ENCODE assay signal across 10 cellular contexts in genomic region chr3:113212845-113213375, GRCh38. TPM values are rescaled to one million over a fixed set of nuclear protein-coding genes. Genes with fewer than 3 reads are reported as not detected.
DNase-seq lines count a peak whose midpoint lies in the region; ATAC-seq, FAIRE-seq and TF ChIP-seq lines count a peak whose summit lies in the region.
"Had no signal": no experiment of that assay in that cellular context is flagged by ENCODE, and none has a peak within 500 bp of the region (broad histone marks: within the 10 kb centered on the region; RNA-seq: fewer than 3 reads in every experiment).

No MANE protein-coding gene starts in this region.

- peaks cover 12% of the 10 kb centered on the region for H3K4me1 ChIP-seq in HepG2 (ENCODE audit: insufficient read depth, low read length)
- H3K4me1 ChIP-seq in right lobe of liver, result peaks cover 0 to 5% (median 0%) of the 10 kb centered on the region in 4 donors
- no peaks in the 10 kb centered on the region for H3K4me1 ChIP-seq in naive thymus-derived CD4-positive, alpha-beta T cell (ENCODE audit: control insufficient read depth in 2 of 2, insufficient read depth in 2 of 2, low read length in 2 of 2)

- H4K20me1 ChIP-seq in HepG2 (ENCODE audit: insufficient read depth, low read length), result no peaks in the 10 kb centered on the region

- ATAC-seq in HepG2 (no peak), right lobe of liver (no peak), HG03025 (IDR thresholded peaks at IDR 0.05; ENCODE audit: low FRiP score, unreplicated experiment) (no peak)
- no peak for ATAC-seq in naive thymus-derived CD4-positive, alpha-beta T cell

- H3K36me3 ChIP-seq in HepG2 (replicated peaks in 1 of 2; ENCODE audit: control insufficient read depth in 1 of 2, insufficient read depth in 2 of 2, low read length in 2 of 2), result no peaks in the 10 kb centered on the region
- no peaks in the 10 kb centered on the region for H3K36me3 ChIP-seq in right lobe of liver
- no peaks in the 10 kb centered on the region for H3K36me3 ChIP-seq in naive thymus-derived CD4-positive, alpha-beta T cell (ENCODE audit: control insufficient read depth in 2 of 3, insufficient read depth in 3 of 3, low read length in 3 of 3)

- DNase-seq in HepG2 (ENCODE audit: low spot score) (no peak), right lobe of liver (no peak), ecto neural progenitor cell (ENCODE audit: low spot score) (peak; percentile 39), globus pallidus (ENCODE audit: low spot score) (no peak), NCI-H748 treated with DMSO at 0.1 percent for 48 hours (lab: John Stamatoyannopoulos, UW) (no peak), HPDE6-E6E7 (ENCODE audit: extremely low spot score) (no peak)
- no peak for DNase-seq in naive thymus-derived CD4-positive, alpha-beta T cell
- DNase-seq: DND-41; stimulated activated naive CD4-positive, alpha-beta T cell had no signal

- TF ChIP-seq CTCF in HepG2 (CRISPR knock-in tag; IDR thresholded peaks at IDR 0.05) (no peak), right lobe of liver (IDR thresholded peaks at IDR 0.05) (no peak)

- peaks cover 6 to 19% (median 13%) of the 10 kb centered on the region in 7 donors for H3K4me1 Mint-ChIP-seq in naive thymus-derived CD4-positive, alpha-beta T cell

- POLR2A ChIA-PET in HepG2 (lab: Yijun Ruan, JAX), result no interaction called here
- POLR2A ChIA-PET in naive thymus-derived CD4-positive, alpha-beta T cell (lab: Charles Lee), result no interaction called here

- in situ Hi-C loops in HepG2 (cut with HindIII; ENCODE audit: extremely low pct_ligation_motif_present, low pct_unique_long_range_greater_than_20kb), result no loop called here

- H3K79me2 ChIP-seq in HepG2 (ENCODE audit: insufficient read depth, low read length), result no peaks in the 10 kb centered on the region

- no peak overlapping the region for H3K9ac ChIP-seq in HepG2 (ENCODE audit: insufficient read depth, low read depth, low read length)

- peaks cover 11 to 58% of the 10 kb centered on the region in 2 experiments for H3K27me3 ChIP-seq in HepG2 (ENCODE audit: control insufficient read depth in 1 of 2, insufficient read depth in 2 of 2, low read length in 2 of 2)
- no peaks in the 10 kb centered on the region for H3K27me3 ChIP-seq in right lobe of liver
- peaks cover 0 to 4% of the 10 kb centered on the region in 2 donors for H3K27me3 ChIP-seq in naive thymus-derived CD4-positive, alpha-beta T cell (ENCODE audit: control insufficient read depth in 2 of 2, insufficient read depth in 2 of 2, low read length in 2 of 2)

- no peak overlapping the region for H2AFZ ChIP-seq in HepG2 (ENCODE audit: low read length)

- no peak overlapping the region; a peak in 1 of 6 replicates for H3K4me3 ChIP-seq in HepG2 (replicated peaks in 1 of 3; ENCODE audit: insufficient read depth in 1 of 3, low read depth in 2 of 3, low read length in 3 of 3)
- no peak overlapping the region for H3K4me3 ChIP-seq in right lobe of liver
- no peak overlapping the region for H3K4me3 ChIP-seq in naive thymus-derived CD4-positive, alpha-beta T cell (ENCODE audit: low read length)

- no peak for TF ChIP-seq EP300 in HepG2 (IDR thresholded peaks at IDR 0.05; ENCODE audit: low read depth in 2 of 2, low read length in 2 of 2)
- TF ChIP-seq EP300 in HepG2 (CRISPR knock-in tag; IDR thresholded peaks at IDR 0.05; ENCODE audit: borderline replicate concordance), result no peak

- H3K27me3 Mint-ChIP-seq in naive thymus-derived CD4-positive, alpha-beta T cell, result peaks cover 60 to 85% (median 72%) of the 10 kb centered on the region in 5 donors

- no peaks in the 10 kb centered on the region for H3K9me3 ChIP-seq in HepG2 (ENCODE audit: low read length)
- no peaks in the 10 kb centered on the region for H3K9me3 ChIP-seq in right lobe of liver
- H3K9me3 ChIP-seq in naive thymus-derived CD4-positive, alpha-beta T cell (ENCODE audit: control insufficient read depth in 2 of 3, low read length in 3 of 3), result no peaks in the 10 kb centered on the region

- no peak for TF ChIP-seq RAD21 in HepG2 (CRISPR knock-in tag; IDR thresholded peaks at IDR 0.05)

- H3K9me3 Mint-ChIP-seq in naive thymus-derived CD4-positive, alpha-beta T cell, result no peaks in the 10 kb centered on the region

- WGBS in HepG2 (ENCODE audit: low lambda C conversion rate), result 4% methylated on average over 4 of the region's 4 CpGs
- 25% methylated on average over 3 of the region's 4 CpGs for WGBS in right lobe of liver (ENCODE audit: insufficient coverage, low coverage, low lambda C conversion rate, missing lambda C conversion rate)

- peak overlapping the region; percentile 59; the same call in 1 of the 2 replicates for H3K4me2 ChIP-seq in HepG2 (ENCODE audit: low read depth, low read length)

- H3K27ac ChIP-seq in HepG2 (ENCODE audit: extremely low read length, insufficient read depth, low read length) (no peak overlapping the region), right lobe of liver (no peak overlapping the region)
- no peak overlapping the region for H3K27ac ChIP-seq in naive thymus-derived CD4-positive, alpha-beta T cell (ENCODE audit: low read depth, low read length)

- H3K27ac Mint-ChIP-seq in naive thymus-derived CD4-positive, alpha-beta T cell, result peak overlapping the region in 1 of 9 donors; percentile 16

- BruUV-seq in HepG2 (replicated peaks; lab: Mats Ljungman, UMichigan), result no TSS peak

- intact Hi-C loops in HepG2 (cut with micrococcal nuclease; ENCODE audit: unreplicated experiment), result no loop called here
- intact Hi-C loops in right lobe of liver (cut with DNase I), result no loop called here
- intact Hi-C loops in naive thymus-derived CD4-positive, alpha-beta T cell (cut with micrococcal nuclease), result loop anchor here in 1 of 2 donors (5.0 kb wide), 1 partner anchor 161 kb away; no protein-coding TSS in a partner anchor

- CTCF ChIA-PET in HepG2 (lab: Yijun Ruan, JAX; ENCODE audit: low intra/inter-chr PET ratio, low total read pairs), result no interaction called here
- CTCF ChIA-PET in naive thymus-derived CD4-positive, alpha-beta T cell (lab: Charles Lee), result no interaction called here

- TF ChIP-seq POLR2A in HepG2 (IDR thresholded peaks at IDR 0.05; ENCODE audit: insufficient read depth in 1 of 2, low read depth in 2 of 2, low read length in 2 of 2), result no peak
- TF ChIP-seq POLR2A in right lobe of liver (IDR thresholded peaks at IDR 0.05), result no peak

- peaks cover 0 to 4% (median 0%) of the 10 kb centered on the region in 5 donors for H3K36me3 Mint-ChIP-seq in naive thymus-derived CD4-positive, alpha-beta T cell

- FAIRE-seq in HepG2 (lab: Jason Lieb, UNC), result no peak

- H3K4me3 Mint-ChIP-seq in naive thymus-derived CD4-positive, alpha-beta T cell, result peak overlapping the region in 8 of 10 donors; percentile 10 to 83 (median 58)

TF ChIP-seq in HepG2, 621 proteins besides CTCF, POLR2A, EP300 and RAD21:
- no peak for TF ChIP-seq TAF1 (CRISPR knock-in tag; IDR thresholded peaks at IDR 0.05)
- TF ChIP-seq FOXM1 (CRISPR knock-in tag; IDR thresholded peaks at IDR 0.05), result no peak
- no peak for TF ChIP-seq ZNF841 (CRISPR knock-in tag; IDR thresholded peaks at IDR 0.05; ENCODE audit: borderline replicate concordance)
- TF ChIP-seq EED (CRISPR knock-in tag; IDR thresholded peaks at IDR 0.05), result 0 out of 2 replicates have a peak, but pooled peaks have one; percentile 0
- no peak for TF ChIP-seq NR1H2 (CRISPR knock-in tag; IDR thresholded peaks at IDR 0.05; ENCODE audit: borderline replicate concordance, low read depth)

RNA-seq across cellular contexts. Expression of gene BOC, which starts 1.6 kb away (rescaled TPM):
- not detected in 2 replicates for total RNA-seq in HepG2 (2016; rRNA removed; fragmentation: Illumina TruSeq; extraction: Trizol)
- not detected in 2 replicates for total RNA-seq in HepG2 (2016; cell fraction: cytosol; rRNA removed; fragmentation: Illumina TruSeq; extraction: Trizol; ENCODE audit: low read depth)
- not detected in 2 replicates for total RNA-seq in HepG2 (2016; cell fraction: insoluble cytoplasmic fraction; rRNA removed; fragmentation: Illumina TruSeq; extraction: Trizol)
- total RNA-seq in HepG2 (2016; cell fraction: membrane; rRNA removed; fragmentation: Illumina TruSeq; extraction: Trizol), result not detected in 2 replicates
- not detected in 2 replicates for total RNA-seq in HepG2 (2016; cell fraction: nucleus; rRNA removed; fragmentation: Illumina TruSeq; extraction: Trizol)
- polyA plus RNA-seq in HepG2 (2011; rRNA removed), result 0.04 TPM in 1 of 2 replicates, not detected in the other
- polyA plus RNA-seq in HepG2 (2011; cell fraction: cytosol; rRNA removed), result 0.08 TPM in 1 of 2 replicates, not detected in the other
- 0.03 and 0.05 TPM in 2 replicates for polyA plus RNA-seq in HepG2 (2011; cell fraction: nucleus; rRNA removed)
- not detected in 2 replicates for polyA plus RNA-seq in HepG2 (2012)
- polyA plus RNA-seq in HepG2 (2016; cell fraction: cytosol; fragmentation: Illumina TruSeq; extraction: Trizol; ENCODE audit: low read depth), result not detected in 2 replicates
- not detected in 2 replicates for polyA plus RNA-seq in HepG2 (2016; cell fraction: insoluble cytoplasmic fraction; fragmentation: Illumina TruSeq; extraction: Trizol; ENCODE audit: low read depth)
- polyA plus RNA-seq in HepG2 (2016; cell fraction: membrane; fragmentation: Illumina TruSeq; extraction: Trizol; ENCODE audit: low read depth), result not detected in 2 replicates
- not detected in 2 replicates for polyA plus RNA-seq in HepG2 (2016; cell fraction: nucleus; fragmentation: Illumina TruSeq; extraction: Trizol; ENCODE audit: insufficient read depth, low read depth)
- 0.30 TPM in 1 of 2 replicates, not detected in the other for polyA minus RNA-seq in HepG2 (2011; rRNA and poly(A)+ RNA removed; ENCODE audit: low replicate concordance)
- not detected in 2 replicates for polyA minus RNA-seq in HepG2 (2011; cell fraction: cytosol; rRNA and poly(A)+ RNA removed)
- polyA minus RNA-seq in HepG2 (2011; cell fraction: nucleus; rRNA and poly(A)+ RNA removed), result 0.39 TPM in 1 of 2 replicates, not detected in the other
- total RNA-seq in right lobe of liver, result under 1 TPM; 0.22 to 0.86 (median 0.49) TPM
- total RNA-seq in naive thymus-derived CD4-positive, alpha-beta T cell, result under 1 TPM in 1 of 5 experiments, not detected in 4; 0.98 TPM
- polyA plus RNA-seq in naive thymus-derived CD4-positive, alpha-beta T cell, result not detected
